ENCODE assay signal across 8 cellular contexts in the genomic region with DNA sequence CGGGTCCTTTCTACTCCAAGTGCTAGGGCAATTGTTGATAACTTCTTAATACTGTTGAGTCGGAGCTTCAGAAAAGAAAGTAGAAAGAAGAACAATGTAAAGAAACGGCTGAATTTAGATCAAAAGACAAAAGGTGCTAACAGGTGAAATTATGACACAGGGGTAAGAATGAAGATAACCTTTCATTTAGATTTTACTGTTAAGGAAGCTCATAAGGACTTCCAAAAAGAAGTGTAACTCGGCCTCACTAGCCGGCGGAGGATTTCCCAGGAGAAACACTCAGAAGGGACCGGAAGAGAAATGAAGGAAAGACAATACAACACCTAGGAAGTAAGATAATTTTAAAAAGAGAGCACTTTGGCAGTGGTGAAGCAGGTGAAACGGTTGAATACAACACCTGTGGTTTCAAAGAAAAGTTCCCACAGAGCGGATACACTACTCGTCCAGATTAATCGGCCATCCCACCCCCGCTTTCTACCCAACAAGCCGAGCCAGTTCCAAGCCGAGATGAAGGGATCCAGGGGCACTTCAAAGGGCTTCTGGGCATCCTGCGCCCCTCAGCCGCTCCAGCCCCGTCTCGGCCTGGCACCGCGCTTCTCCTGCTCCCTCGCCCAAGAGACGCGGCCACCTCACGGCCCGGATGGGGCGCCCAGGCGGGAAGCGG. TPM values are rescaled to one million over a fixed set of nuclear protein-coding genes. Genes with fewer than 3 reads are reported as not detected.
A peak's percentile ranks its signal among the peaks of the same experiment; 100 is the strongest.
DNase-seq lines count a peak whose midpoint lies in the region; ATAC-seq, FAIRE-seq and TF ChIP-seq lines count a peak whose summit lies in the region.

No MANE protein-coding gene starts in this region.

- intact Hi-C loops in activated CD4-positive, alpha-beta T cell treated with anti-CD3 and anti-CD28 coated beads, Interleukin-2, amount 10 ng/mL, durations not matched to agents 24 days and 14 days (cut with micrococcal nuclease) = loop anchor here (5.0 kb wide), 2 partner anchors 112 to 307 kb away; a partner anchor contains a TSS
- intact Hi-C loops in PC-3 (cut with micrococcal nuclease) = no loop called here
- intact Hi-C loops in endothelial cell of umbilical vein (cut with micrococcal nuclease) = no loop called here

- H3K9me2 ChIP-seq in PC-3 (replicated peaks; ENCODE audit: low read length) = no peaks in the 10 kb centered on the region

- H3F3A ChIP-seq in PC-3 (ENCODE audit: low read length, unreplicated experiment) = no peaks in the 10 kb centered on the region

- peaks cover 21% of the 10 kb centered on the region for H3K4me1 ChIP-seq in PC-3 (ENCODE audit: insufficient read depth, low read length)
- peaks cover 15% of the 10 kb centered on the region for H3K4me1 ChIP-seq in endothelial cell of umbilical vein (ENCODE audit: control insufficient read depth, extremely low read depth, insufficient read depth, low read length)
- H3K4me1 ChIP-seq in muscle layer of colon (ENCODE audit: insufficient read depth, low read length) = peaks cover 21% of the 10 kb centered on the region

- POLR2A ChIA-PET in PC-3 (lab: Charles Lee; ENCODE audit: unreplicated experiment) (interaction anchor here (0.6 to 1.2 kb wide), 10 partner anchors 28 to 1275 kb away, joined by 3 to 9 read pairs (median 4); a partner anchor contains a TSS), endothelial cell of umbilical vein (lab: Charles Lee) (interaction anchor here (1.3 to 1.5 kb wide), 2 partner anchors 31 to 32 kb away, joined by 5 read pairs; no protein-coding TSS in a partner anchor)

- FAIRE-seq in endothelial cell of umbilical vein (lab: Jason Lieb, UNC) = peak; percentile 63
- no peak for FAIRE-seq in D721Med (lab: Jason Lieb, UNC)

- H3K9me1 ChIP-seq in endothelial cell of umbilical vein (replicated peaks; ENCODE audit: control insufficient read depth, extremely low read depth, insufficient read depth, low read length) = no peaks in the 10 kb centered on the region

- no peaks in the 10 kb centered on the region for H3K9me3 ChIP-seq in PC-3 (ENCODE audit: low read length)
- no peaks in the 10 kb centered on the region for H3K9me3 ChIP-seq in endothelial cell of umbilical vein (replicated peaks; ENCODE audit: control insufficient read depth, insufficient read depth, low read length)
- H3K9me3 ChIP-seq in muscle layer of colon (ENCODE audit: low read length) = no peaks in the 10 kb centered on the region

- dilution Hi-C loops in endothelial cell of umbilical vein (cut with MboI; ENCODE audit: extremely low pct_ligation_motif_present, low sequenced_read_pairs) = no loop called here

- peaks cover 43% of the 10 kb centered on the region for H3K36me3 Mint-ChIP-seq in activated CD4-positive, alpha-beta T cell treated with anti-CD3 and anti-CD28 coated beads, Interleukin-2, amount 10 ng/mL, durations not matched to agents 24 days and 14 days (ENCODE audit: low read depth)

- peaks cover 34% of the 10 kb centered on the region for H3K36me3 ChIP-seq in PC-3 (ENCODE audit: low read depth, low read length)
- peaks cover 0 to 8% of the 10 kb centered on the region in 2 experiments for H3K36me3 ChIP-seq in endothelial cell of umbilical vein (ENCODE audit: control insufficient read depth in 2 of 2, extremely low read depth in 1 of 2, insufficient read depth in 2 of 2, low read length in 2 of 2)
- peaks cover 20% of the 10 kb centered on the region for H3K36me3 ChIP-seq in muscle layer of colon (ENCODE audit: insufficient read depth, low read length)

- H3K27me3 ChIP-seq in PC-3 (ENCODE audit: low read length) = no peaks in the 10 kb centered on the region
- no peaks in the 10 kb centered on the region for H3K27me3 ChIP-seq in endothelial cell of umbilical vein (ENCODE audit: control insufficient read depth in 2 of 2, insufficient read depth in 2 of 2, low read length in 2 of 2)
- no peaks in the 10 kb centered on the region for H3K27me3 ChIP-seq in muscle layer of colon (ENCODE audit: control insufficient read depth in 1 of 2, insufficient read depth in 2 of 2, low read length in 2 of 2)

- TF ChIP-seq CTCF in PC-3 (conservative IDR thresholded peaks at IDR 0.05; ENCODE audit: low read depth, low read length) = no peak
- no peak for TF ChIP-seq CTCF in endothelial cell of umbilical vein (IDR thresholded peaks at IDR 0.05; ENCODE audit: extremely low read depth in 1 of 2, insufficient read depth in 1 of 2, low read depth in 1 of 2, low read length in 2 of 2)
- no peak for TF ChIP-seq CTCF in D721Med (IDR thresholded peaks at IDR 0.05; ENCODE audit: insufficient read depth, missing control alignments)

- peak overlapping the region; percentile 85 for H3K4me3 Mint-ChIP-seq in activated CD4-positive, alpha-beta T cell treated with anti-CD3 and anti-CD28 coated beads, Interleukin-2, amount 10 ng/mL, durations not matched to agents 24 days and 14 days

- peak overlapping the region; percentile 85 for H3K9ac ChIP-seq in PC-3 (ENCODE audit: low read length)
- H3K9ac ChIP-seq in endothelial cell of umbilical vein (replicated peaks; ENCODE audit: extremely low read depth, insufficient read depth, low read length) = peak overlapping the region; percentile 82
- H3K9ac ChIP-seq in muscle layer of colon (ENCODE audit: low read length) = peak overlapping the region; percentile 59

- no TSS peak for BruUV-seq in PC-3 (replicated peaks; lab: Mats Ljungman, UMichigan)
- BruUV-seq in endothelial cell of umbilical vein (replicated peaks; lab: Mats Ljungman, UMichigan) = TSS peak; percentile 34

- H3K4me2 ChIP-seq in PC-3 (ENCODE audit: low read length) (peak overlapping the region; percentile 88), endothelial cell of umbilical vein (ENCODE audit: insufficient read depth, low read length) (peak overlapping the region; percentile 95)

- H3K27ac ChIP-seq in PC-3 (ENCODE audit: low read length) (peak overlapping the region; percentile 74), endothelial cell of umbilical vein (ENCODE audit: insufficient read depth, low read depth, low read length) (peak overlapping the region; percentile 51), muscle layer of colon (ENCODE audit: low read depth, low read length) (peak overlapping the region; percentile 79)

- H4K20me1 ChIP-seq in PC-3 (ENCODE audit: low read length) = 0 out of 2 replicates have a peak, but pooled peaks cover 5% of the 10 kb centered on the region
- no peaks in the 10 kb centered on the region for H4K20me1 ChIP-seq in endothelial cell of umbilical vein (replicated peaks; ENCODE audit: control insufficient read depth, extremely low read depth, insufficient read depth, low read length)

- DNase-seq in activated CD4-positive, alpha-beta T cell treated with anti-CD3 and anti-CD28 coated beads, Interleukin-2, amount 10 ng/mL, durations not matched to agents 24 days and 14 days = no peak
- DNase-seq in activated CD4-positive, alpha-beta T cell treated with anti-CD3 and anti-CD28 coated beads for 1 hour = no peak
- peak; percentile 35 for DNase-seq in PC-3
- peak; percentile 37 for DNase-seq in endothelial cell of umbilical vein (ENCODE audit: low read depth, low spot score)
- no peak for DNase-seq in D721Med (ENCODE audit: insufficient read length, low spot score)

- peaks cover 31% of the 10 kb centered on the region for H3K4me1 Mint-ChIP-seq in activated CD4-positive, alpha-beta T cell treated with anti-CD3 and anti-CD28 coated beads, Interleukin-2, amount 10 ng/mL, durations not matched to agents 24 days and 14 days

- H2AFZ ChIP-seq in PC-3 (ENCODE audit: low read length) (peak overlapping the region; percentile 91), endothelial cell of umbilical vein (ENCODE audit: low read depth, low read length) (peak overlapping the region; percentile 98)

- H3K79me2 ChIP-seq in PC-3 (ENCODE audit: low read length) (peaks cover 42% of the 10 kb centered on the region), endothelial cell of umbilical vein (ENCODE audit: control insufficient read depth, insufficient read depth, low read length) (peaks cover 12% of the 10 kb centered on the region)

- ATAC-seq in HG02759 (IDR thresholded peaks at IDR 0.05; ENCODE audit: unreplicated experiment) (peak; percentile 45), PC-3 (peak; percentile 10), HG02973 (IDR thresholded peaks at IDR 0.05; ENCODE audit: unreplicated experiment) (no peak)

- H3K27ac Mint-ChIP-seq in activated CD4-positive, alpha-beta T cell treated with anti-CD3 and anti-CD28 coated beads, Interleukin-2, amount 10 ng/mL, durations not matched to agents 24 days and 14 days = peak overlapping the region; percentile 98

- H3K4me3 ChIP-seq in PC-3 (ENCODE audit: low read length) (peak overlapping the region; percentile 74), endothelial cell of umbilical vein (replicated peaks in 1 of 3; ENCODE audit: insufficient read depth in 1 of 3, low read depth in 1 of 3, low read length in 3 of 3) (peak overlapping the region; percentile 68 to 85 (median 73)), muscle layer of colon (ENCODE audit: low read depth in 1 of 2, low read length in 2 of 2) (peak overlapping the region; percentile 76 to 89)

- TF ChIP-seq POLR2A in endothelial cell of umbilical vein (IDR thresholded peaks at IDR 0.05; ENCODE audit: low read depth, low read length) = peak; percentile 8

- CTCF ChIA-PET in PC-3 (lab: Charles Lee) = interaction anchor here (0.6 to 1.0 kb wide), 2 partner anchors 12 to 71 kb away, joined by 3 to 4 read pairs; no protein-coding TSS in a partner anchor
- CTCF ChIA-PET in endothelial cell of umbilical vein (lab: Charles Lee) = interaction anchor here (0.6 to 6.9 kb wide), 14 partner anchors 10 to 179 kb away, joined by 3 to 82 read pairs (median 5); no protein-coding TSS in a partner anchor

- H3K27me3 Mint-ChIP-seq in activated CD4-positive, alpha-beta T cell treated with anti-CD3 and anti-CD28 coated beads, Interleukin-2, amount 10 ng/mL, durations not matched to agents 24 days and 14 days = no peaks in the 10 kb centered on the region

- no peaks in the 10 kb centered on the region for H3K9me3 Mint-ChIP-seq in activated CD4-positive, alpha-beta T cell treated with anti-CD3 and anti-CD28 coated beads, Interleukin-2, amount 10 ng/mL, durations not matched to agents 24 days and 14 days

TF ChIP-seq in endothelial cell of umbilical vein, 7 proteins besides CTCF, POLR2A, EP300 and RAD21 (continues in another document):
- no peak for TF ChIP-seq JUN (IDR thresholded peaks at IDR 0.05; ENCODE audit: borderline replicate concordance, insufficient read depth, insufficient read length, low read depth)
- TF ChIP-seq FOS (IDR thresholded peaks at IDR 0.05; ENCODE audit: borderline replicate concordance, insufficient read depth, low read length) = no peak

RNA-seq across cellular contexts. Expression of a gene that starts 0.7 kb away (rescaled TPM):
- 63.2 and 63.6 TPM in 2 replicates for total RNA-seq in activated CD4-positive, alpha-beta T cell treated with anti-CD3 and anti-CD28 coated beads, Interleukin-2, amount 10 ng/mL, durations not matched to agents 24 days and 14 days
- 31.3 and 41.5 TPM in 2 replicates for total RNA-seq in PC-3 (2014; rRNA removed)
- total RNA-seq in endothelial cell of umbilical vein = 42.7 and 50.8 TPM in 2 replicates
- 17.0 and 18.0 TPM in 2 replicates for polyA plus RNA-seq in endothelial cell of umbilical vein
- polyA plus RNA-seq in endothelial cell of umbilical vein (2011; cell fraction: cytosol; rRNA removed) = 20.0 and 22.9 TPM in 2 replicates
- 32.5 and 32.7 TPM in 2 replicates for polyA plus RNA-seq in endothelial cell of umbilical vein (2011; cell fraction: nucleus; rRNA removed)
- 31.6 and 33.7 TPM in 2 replicates for polyA plus RNA-seq in endothelial cell of umbilical vein (2012)
- 59.6 and 61.0 TPM in 2 replicates for polyA minus RNA-seq in endothelial cell of umbilical vein
- 16.8 TPM for polyA minus RNA-seq in endothelial cell of umbilical vein (2011; cell fraction: cytosol; rRNA and poly(A)+ RNA removed)
- 28.8 and 45.3 TPM in 2 replicates for polyA minus RNA-seq in endothelial cell of umbilical vein (2011; cell fraction: nucleus; rRNA and poly(A)+ RNA removed)

Comparison
In these comparisons a context has a peak if more than half of its experiments do, and no peak if none do; other contexts are left out.
1. DNase-seq: peak in PC-3 (single experiment) and endothelial cell of umbilical vein (single experiment); none in activated CD4-positive, alpha-beta T cell treated with anti-CD3 and anti-CD28 coated beads, Interleukin-2, amount 10 ng/mL, durations not matched to agents 24 days and 14 days (single experiment), activated CD4-positive, alpha-beta T cell treated with anti-CD3 and anti-CD28 coated beads for 1 hour (single experiment) and D721Med (single experiment).
2. Peak in every context shown above with its lines, with median percentiles within 50 percentile points of each other: H3K27ac ChIP-seq, H3K4me3 ChIP-seq and H3K9ac ChIP-seq.